Comparison of ENCODE assay signal across 20 cellular contexts in genomic region chr1:87284456-87285240, GRCh38. TPM values are rescaled to one million over a fixed set of nuclear protein-coding genes. Genes with fewer than 3 reads are reported as not detected.
DNase-seq lines count a peak whose midpoint lies in the region; ATAC-seq and TF ChIP-seq lines count a peak whose summit lies in the region.
"Had no signal": no experiment of that assay in that cellular context is flagged by ENCODE, and none has a peak within 500 bp of the region (broad histone marks: within the 10 kb centered on the region; RNA-seq: fewer than 3 reads in every experiment).

No MANE protein-coding gene starts in this region.

- DNase-seq in Caco-2 (peak; percentile 51 to 53), IMR-90 (peak; percentile 2), SK-N-DZ (ENCODE audit: low spot score) (peak; percentile 70), iris pigment epithelial cell (ENCODE audit: low read depth) (peak; percentile 17), C1 segment of cervical spinal cord (lab: John Stamatoyannopoulos, UW) (no peak)
- DNase-seq: ACHN; AML-193; CD4-positive, CD25-positive, alpha-beta regulatory T cell; DMS79 treated with DMSO at 0.1 percent for 48 hours; H9; NCI-H1092; NCI-H146; NCI-H2081; NCI-H446 treated with DMSO at 0.1 percent for 48 hours; NCI-H774; Right ventricle myocardium superior; T-helper 1 cell had no signal

- no peak overlapping the region for H2AFZ ChIP-seq in IMR-90 (replicated peaks; ENCODE audit: low read length, poor library complexity)

- POLR2A ChIA-PET in Caco-2 (lab: Charles Lee): no interaction called here
- POLR2A ChIA-PET in IMR-90 (lab: Charles Lee; ENCODE audit: unreplicated experiment): no interaction called here

- H3K79me1 ChIP-seq in IMR-90 (ENCODE audit: low read depth in 1 of 2, low read length in 2 of 2): no peaks in the 10 kb centered on the region

- ATAC-seq in IMR-90 (ENCODE audit: low read depth): no peak
- ATAC-seq in HG02840 (IDR thresholded peaks at IDR 0.05; ENCODE audit: low FRiP score, unreplicated experiment): no peak
- no peak for ATAC-seq in HG03196 (IDR thresholded peaks at IDR 0.05; ENCODE audit: unreplicated experiment)
- ATAC-seq: SK-N-SH treated with all-trans-retinoic acid at 6 μM for 48 hours had no signal

- no peaks in the 10 kb centered on the region for H3K9me3 Mint-ChIP-seq in Caco-2 (ENCODE audit: unreplicated experiment)
- H3K9me3 Mint-ChIP-seq: H9 had no signal

- CTCF ChIA-PET in Caco-2 (lab: Charles Lee): no interaction called here
- CTCF ChIA-PET in IMR-90 (lab: Yijun Ruan, JAX): no interaction called here

- H2BK20ac ChIP-seq in IMR-90 (ENCODE audit: low read depth, low read length): no peak overlapping the region

- no peak overlapping the region for H2AK5ac ChIP-seq in IMR-90 (ENCODE audit: low read depth, low read length)

- H4K8ac ChIP-seq in IMR-90 (ENCODE audit: low read depth in 2 of 2, low read length in 2 of 2): no peak overlapping the region

- H3K4me3 ChIP-seq in Caco-2 (ENCODE audit: low read depth, low read length) (no peak overlapping the region), IMR-90 (ENCODE audit: insufficient read depth, low read depth, low read length) (no peak overlapping the region)

- no peak overlapping the region for H3K4me3 Mint-ChIP-seq in Caco-2 (ENCODE audit: unreplicated experiment)
- H3K4me3 Mint-ChIP-seq: CD4-positive, CD25-positive, alpha-beta regulatory T cell; H9 had no signal

- BruUV-seq in Caco-2 (replicated peaks; lab: Mats Ljungman, UMichigan) (no TSS peak), IMR-90 (replicated peaks; lab: Mats Ljungman, UMichigan) (no TSS peak)

- in situ Hi-C loops in IMR-90 (cut with MboI; ENCODE audit: low sequenced_read_pairs): loop anchor here (25.0 kb wide), 1 partner anchor 1278 kb away; no protein-coding TSS in a partner anchor

- no peak overlapping the region for H2BK120ac ChIP-seq in IMR-90 (ENCODE audit: low read depth, low read length)

- H3K4ac ChIP-seq in IMR-90 (ENCODE audit: low read depth, low read length): no peak overlapping the region

- no peak overlapping the region for H2BK5ac ChIP-seq in IMR-90 (ENCODE audit: low read depth, low read length, poor library complexity, severe bottlenecking)

- TF ChIP-seq RAD21 in IMR-90 (IDR thresholded peaks at IDR 0.05; ENCODE audit: low read length): no peak

- H4K5ac ChIP-seq in IMR-90 (ENCODE audit: low read depth, low read length): no peak overlapping the region

- H3K27me3 ChIP-seq in Caco-2 (replicated peaks; ENCODE audit: control insufficient read depth, insufficient read depth, low read length): no peaks in the 10 kb centered on the region
- no peaks in the 10 kb centered on the region for H3K27me3 ChIP-seq in IMR-90 (ENCODE audit: control insufficient read depth, insufficient read depth, low read length)

- intact Hi-C loops in Caco-2 (cut with micrococcal nuclease; ENCODE audit: unreplicated experiment) (no loop called here), IMR-90 (cut with micrococcal nuclease) (no loop called here)

- no peaks in the 10 kb centered on the region for H3K27me3 Mint-ChIP-seq in Caco-2 (ENCODE audit: insufficient read depth, unreplicated experiment)

- no peak overlapping the region for H3K9ac ChIP-seq in IMR-90 (ENCODE audit: low read depth, low read length)

- H4K91ac ChIP-seq in IMR-90 (ENCODE audit: insufficient read depth, low read depth, low read length): no peak overlapping the region

- no peak overlapping the region for H3K27ac ChIP-seq in IMR-90 (ENCODE audit: insufficient read depth, low read length)

- dilution Hi-C loops in IMR-90 (cut with HindIII; ENCODE audit: low sequenced_read_pairs, unreplicated experiment): no loop called here

- H2AK9ac ChIP-seq in IMR-90 (replicated peaks; ENCODE audit: low read depth, low read length, poor library complexity): no peak overlapping the region

- no peak for TF ChIP-seq POLR2A in IMR-90 (IDR thresholded peaks at IDR 0.05; ENCODE audit: low read depth, low read length)

- H3K4me1 ChIP-seq in Caco-2 (no peaks in the 10 kb centered on the region), IMR-90 (ENCODE audit: control insufficient read depth, insufficient read depth, low read length) (no peaks in the 10 kb centered on the region)

- 85% methylated on average over 7 of the region's 13 CpGs; no CpG with 5 or more reads in 1 of the 2 experiments for WGBS in IMR-90 (ENCODE audit: extremely low coverage in 2 of 2, insufficient read length in 1 of 2), 2 experiments

- H3K14ac ChIP-seq in IMR-90 (replicated peaks; ENCODE audit: low read depth, low read length): no peak overlapping the region

- no peaks in the 10 kb centered on the region; the same call in 1 of the 2 replicates for H3K9me1 ChIP-seq in IMR-90 (ENCODE audit: insufficient read depth, low read length)

- H3K36me3 ChIP-seq in Caco-2 (ENCODE audit: control insufficient read depth, insufficient read depth, low read length): no peaks in the 10 kb centered on the region
- no peaks in the 10 kb centered on the region for H3K36me3 ChIP-seq in IMR-90 (ENCODE audit: control insufficient read depth, insufficient read depth, low read length)

- H4K20me1 ChIP-seq in IMR-90 (ENCODE audit: insufficient read depth, low read length): no peaks in the 10 kb centered on the region

- H3K18ac ChIP-seq in IMR-90 (ENCODE audit: low read depth, low read length): no peak overlapping the region

- no peak overlapping the region for H3K4me2 ChIP-seq in IMR-90 (ENCODE audit: low read depth, low read length)

- H3K4me1 Mint-ChIP-seq in Caco-2 (ENCODE audit: low read depth, unreplicated experiment): no peaks in the 10 kb centered on the region
- H3K4me1 Mint-ChIP-seq: CD4-positive, CD25-positive, alpha-beta regulatory T cell had no signal

- H3K27ac Mint-ChIP-seq in Caco-2 (ENCODE audit: unreplicated experiment): no peak overlapping the region
- H3K27ac Mint-ChIP-seq: CD4-positive, CD25-positive, alpha-beta regulatory T cell; H9 had no signal

- no peak overlapping the region for H2BK15ac ChIP-seq in IMR-90 (ENCODE audit: low read depth, low read length)

- no peaks in the 10 kb centered on the region for H3K9me3 ChIP-seq in Caco-2
- H3K9me3 ChIP-seq in IMR-90 (ENCODE audit: control insufficient read depth, insufficient read depth, low read length): no peaks in the 10 kb centered on the region

- TF ChIP-seq CTCF in Caco-2 (IDR thresholded peaks at IDR 0.05; ENCODE audit: insufficient read depth in 1 of 2, low read depth in 1 of 2, low read length in 1 of 2, severe bottlenecking in 1 of 2, unreplicated experiment in 1 of 2) (no peak), IMR-90 (conservative IDR thresholded peaks at IDR 0.05; ENCODE audit: low read depth, low read length) (no peak)

- no peak overlapping the region for H3K23ac ChIP-seq in IMR-90 (ENCODE audit: low read depth, low read length)

- H3K36me3 Mint-ChIP-seq in Caco-2 (ENCODE audit: insufficient read depth, unreplicated experiment): no peaks in the 10 kb centered on the region
- H3K36me3 Mint-ChIP-seq: CD4-positive, CD25-positive, alpha-beta regulatory T cell had no signal

- no peak overlapping the region for H3K56ac ChIP-seq in IMR-90 (ENCODE audit: extremely low read depth, insufficient read depth, low read length)

TF ChIP-seq in IMR-90, 13 proteins besides CTCF, POLR2A, EP300 and RAD21:
- TF ChIP-seq USF2 (IDR thresholded peaks at IDR 0.05; ENCODE audit: low read depth, low read length): no peak
- peak; percentile 47; the same call in 1 of the 2 replicates for TF ChIP-seq BHLHE40 (IDR thresholded peaks at IDR 0.05; ENCODE audit: low read depth, low read length)

RNA-seq across cellular contexts. Expression of gene LMO4, which starts 44.0 kb away (rescaled TPM):
- 50.4 and 53.8 TPM in 2 replicates for total RNA-seq in Caco-2 (2022)
- 85.8 and 98.9 TPM in 2 replicates for total RNA-seq in IMR-90 (2012; rRNA removed)
- 99.7 and 109 TPM in 2 replicates for polyA plus RNA-seq in IMR-90 (2012; rRNA removed)
- polyA plus RNA-seq in IMR-90 (2012; cell fraction: cytosol; rRNA removed): 38.5 and 80.5 TPM in 2 replicates
- 82.0 and 132 TPM in 2 replicates for polyA plus RNA-seq in IMR-90 (2012; cell fraction: nucleus; rRNA removed; ENCODE audit: low replicate concordance)
- polyA plus RNA-seq in SK-N-DZ (2014; cell fraction: cytosol; rRNA removed): 85.6 and 102 TPM in 2 replicates
- 61.2 and 68.9 TPM in 2 replicates for polyA plus RNA-seq in SK-N-DZ (2014; cell fraction: nucleus; rRNA removed)

Comparison
In these comparisons a context has a peak if more than half of its experiments do, and no peak if none do; other contexts are left out.
1. DNase-seq: peak in Caco-2 (2 of 2), IMR-90 (single experiment), SK-N-DZ (single experiment) and iris pigment epithelial cell (single experiment); none in C1 segment of cervical spinal cord (0 of 14).